Comparison of ENCODE assay signal across 18 cellular contexts in genomic region chr18:45935591-45936335, GRCh38. TPM values are rescaled to one million over a fixed set of nuclear protein-coding genes. Genes with fewer than 3 reads are reported as not detected.
A peak's percentile ranks its signal among the peaks of the same experiment; 100 is the strongest.
DNase-seq lines count a peak whose midpoint lies in the region; ATAC-seq and TF ChIP-seq lines count a peak whose summit lies in the region.
"Had no signal": no experiment of that assay in that cellular context is flagged by ENCODE, and none has a peak within 500 bp of the region (broad histone marks: within the 10 kb centered on the region; RNA-seq: fewer than 3 reads in every experiment).

No MANE protein-coding gene starts in this region.

- intact Hi-C loops in natural killer cell (cut with micrococcal nuclease) (no loop called here), Calu3 (cut with micrococcal nuclease; ENCODE audit: unreplicated experiment) (no loop called here)

- no peaks in the 10 kb centered on the region for H3K9me3 Mint-ChIP-seq in effector memory CD8-positive, alpha-beta T cell
- no peaks in the 10 kb centered on the region for H3K9me3 Mint-ChIP-seq in natural killer cell
- no peaks in the 10 kb centered on the region for H3K9me3 Mint-ChIP-seq in Calu3 (ENCODE audit: low read depth, unreplicated experiment)
- H3K9me3 Mint-ChIP-seq: CD14-positive monocyte, IgD-negative memory B cell, type B pancreatic cell had no signal

- no peak for ATAC-seq in effector memory CD8-positive, alpha-beta T cell (replicated peaks)
- ATAC-seq in natural killer cell, result no peak
- no peak for ATAC-seq in HG02852 (IDR thresholded peaks at IDR 0.05; ENCODE audit: unreplicated experiment)

- peaks cover 69% of the 10 kb centered on the region for H3K36me3 Mint-ChIP-seq in effector memory CD8-positive, alpha-beta T cell (ENCODE audit: insufficient read depth)
- H3K36me3 Mint-ChIP-seq in natural killer cell (peaks cover 44% of the 10 kb centered on the region), Calu3 (ENCODE audit: insufficient read depth, unreplicated experiment) (peaks cover 10% of the 10 kb centered on the region)

- H3K27me3 Mint-ChIP-seq in effector memory CD8-positive, alpha-beta T cell, result no peaks in the 10 kb centered on the region
- H3K27me3 Mint-ChIP-seq in natural killer cell (ENCODE audit: low read depth in 2 of 2), result no peaks in the 10 kb centered on the region
- H3K27me3 Mint-ChIP-seq in Calu3 (ENCODE audit: unreplicated experiment), result no peaks in the 10 kb centered on the region
- H3K27me3 Mint-ChIP-seq: IgD-negative memory B cell, type B pancreatic cell had no signal

- TF ChIP-seq CTCF in AG10803 (conservative IDR thresholded peaks at IDR 0.05; ENCODE audit: low read length), result no peak
- TF ChIP-seq CTCF in natural killer cell (IDR thresholded peaks at IDR 0.05), result no peak
- no peak for TF ChIP-seq CTCF in Calu3 (IDR thresholded peaks at IDR 0.05; ENCODE audit: unreplicated experiment)

- no TSS peak for BruUV-seq in Calu3 (replicated peaks; lab: Mats Ljungman, UMichigan)

- peak overlapping the region; percentile 32 to 33 for H3K27ac Mint-ChIP-seq in effector memory CD8-positive, alpha-beta T cell
- H3K27ac Mint-ChIP-seq in natural killer cell, result peak overlapping the region; percentile 58 to 74
- no peak overlapping the region for H3K27ac Mint-ChIP-seq in Calu3 (ENCODE audit: unreplicated experiment)
- H3K27ac Mint-ChIP-seq: type B pancreatic cell had no signal

- no peak overlapping the region for H3K4me3 ChIP-seq in AG10803 (ENCODE audit: low read length)
- H3K4me3 ChIP-seq: SK-N-MC had no signal

- CTCF ChIA-PET in Calu3 (lab: Charles Lee), result no interaction called here

- H3K4me3 Mint-ChIP-seq in effector memory CD8-positive, alpha-beta T cell, result no peak overlapping the region
- no peak overlapping the region for H3K4me3 Mint-ChIP-seq in natural killer cell
- no peak overlapping the region for H3K4me3 Mint-ChIP-seq in Calu3 (ENCODE audit: low read depth, unreplicated experiment)
- H3K4me3 Mint-ChIP-seq: CD14-positive monocyte, IgD-negative memory B cell, type B pancreatic cell had no signal

- DNase-seq in AG10803 (ENCODE audit: low read depth) (peak; percentile 44), HT1080 (ENCODE audit: low read depth) (peak; percentile 51), natural killer cell (no peak), 8988T (no peak), Calu3 (no peak), HuH-7.5 (ENCODE audit: low spot score) (no peak)
- no peak for DNase-seq in effector memory CD8-positive, alpha-beta T cell
- DNase-seq: aorta; foreskin melanocyte; islet precursor cell; NCI-H1417 treated with DMSO at 0.1 percent for 48 hours; NCI-H446 treated with DMSO at 0.1 percent for 48 hours; stimulated activated CD4-positive, alpha-beta T cell treated with anti-CD3 and anti-CD28 coated beads, Interleukin-4, amount 100 ng/mL, for 1 hour had no signal

- H3K4me1 Mint-ChIP-seq in effector memory CD8-positive, alpha-beta T cell (ENCODE audit: low read depth in 2 of 2), result peaks cover 31 to 43% of the 10 kb centered on the region in 2 donors
- H3K4me1 Mint-ChIP-seq in natural killer cell, result peaks cover 45 to 47% of the 10 kb centered on the region in 2 donors
- H3K4me1 Mint-ChIP-seq in Calu3 (ENCODE audit: low read depth, unreplicated experiment), result peaks cover 7% of the 10 kb centered on the region
- H3K4me1 Mint-ChIP-seq: CD14-positive monocyte, IgD-negative memory B cell had no signal

RNA-seq across cellular contexts. Expression of gene EPG5, which starts 31.4 kb away (rescaled TPM):
- total RNA-seq in HT1080 (2014; rRNA removed; shearing (Covaris generic)), result 10.2 and 12.7 TPM in 2 replicates
- 12.1 and 14.8 TPM in 2 replicates for polyA plus RNA-seq in HT1080 (2015; cell fraction: cytosol; rRNA removed)
- 52.9 and 65.9 TPM in 2 replicates for polyA plus RNA-seq in HT1080 (2015; cell fraction: nucleus; rRNA removed)
- total RNA-seq in natural killer cell (100 to 1,000 TPM in 1 of 3 donors, 10 to 100 TPM in 2; 81.3 to 133 (median 99.6) TPM), Calu3 (2022) (25.6 and 27.6 TPM in 2 replicates)

Comparison
In these comparisons a context has a peak if more than half of its experiments do, and no peak if none do; other contexts are left out.
1. DNase-seq: peak in AG10803 (single experiment) and HT1080 (single experiment); none in effector memory CD8-positive, alpha-beta T cell (0 of 3), natural killer cell (single experiment), 8988T (single experiment), Calu3 (single experiment) and HuH-7.5 (single experiment).